Comparison of ENCODE assay signal across 26 cellular contexts in the genomic region with DNA sequence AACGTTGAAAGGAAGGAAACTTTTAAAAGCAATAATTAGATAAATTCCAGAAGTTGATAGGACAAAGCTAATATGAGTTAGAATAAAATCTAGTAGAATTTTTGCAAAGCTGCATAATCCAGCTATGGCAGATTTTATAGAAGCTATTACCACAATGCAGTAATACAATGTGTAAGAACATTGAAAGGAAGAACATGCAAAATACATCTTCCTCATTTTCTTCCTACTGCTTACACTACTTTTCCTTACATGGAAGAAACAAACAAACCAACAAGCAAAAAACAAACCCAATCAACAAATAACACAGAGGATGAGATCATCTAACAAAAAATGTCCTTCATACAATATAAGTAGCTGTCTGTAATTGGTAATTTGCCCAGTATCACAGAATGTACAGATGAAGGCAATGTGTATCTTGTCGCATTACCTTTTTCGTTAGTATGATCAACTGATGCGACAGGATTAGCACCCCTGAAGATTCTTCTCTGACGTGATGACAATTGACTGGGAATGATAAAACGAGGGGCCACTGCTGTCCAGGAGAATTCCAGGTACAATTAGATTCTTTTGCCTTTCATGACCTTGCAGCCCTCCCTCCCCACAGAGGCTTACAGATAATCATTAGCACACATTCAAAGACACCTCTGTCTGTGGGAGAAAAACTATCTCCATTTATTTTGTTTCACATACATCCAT.
"Had no signal": no experiment of that assay in that cellular context is flagged by ENCODE, and none has a peak within 500 bp of the region (broad histone marks: within the 10 kb centered on the region; RNA-seq: fewer than 3 reads in every experiment).

No MANE protein-coding gene starts in this region.

- H3K4me2 ChIP-seq: SK-N-SH had no signal

- FAIRE-seq: colon had no signal

- H3K9me2 ChIP-seq: SK-N-SH had no signal

- H3K4me3 ChIP-seq: SJCRH30 had no signal

- H3K27ac ChIP-seq: RWPE1, SJCRH30, VCaP had no signal

- H3K36me3 ChIP-seq: SJCRH30 had no signal

- ATAC-seq: activated CD8-positive, alpha-beta T cell treated with anti-CD3 and anti-CD28 coated beads for 36 hours; activated T-cell treated with anti-CD3 and anti-CD28 coated beads, Interleukin-2, amount 50 U/mL, for 72 hours; Panc1 had no signal

- H3K9me3 ChIP-seq: SJCRH30, SK-N-SH had no signal

- DNase-seq: activated CD4-positive, alpha-beta T cell treated with anti-CD3 and anti-CD28 coated beads, Interleukin-2, amount 50 U/mL, for 1 hour; activated CD4-positive, CD25-positive, alpha-beta regulatory T cell; activated CD8-positive, alpha-beta memory T cell treated with anti-CD3 and anti-CD28 coated beads, Interleukin-2, amount 50 U/mL, for 4 hours; activated CD8-positive, alpha-beta T cell treated with anti-CD3 and anti-CD28 coated beads for 36 hours; activated gamma-delta T cell treated with Interleukin-2 at 50 U/mL for 16 hours; activated naive CD4-positive, alpha-beta T cell treated with anti-CD3 and anti-CD28 coated beads, Interleukin-2, amount 10 ng/mL, durations not matched to agents 7 days and 5 days; activated naive CD8-positive, alpha-beta T cell treated with anti-CD3 and anti-CD28 coated beads for 36 hours; activated T-cell treated with anti-CD3 and anti-CD28 coated beads, Interleukin-2, amount 50 U/mL, for 72 hours; cerebellar nuclear complex; MM.1S; NCI-H1105; NCI-H1436; NCI-H1694 treated with DMSO at 0.1 percent for 48 hours; NCI-H2029 treated with DMSO at 0.1 percent for 48 hours; NCI-H524 treated with DMSO at 0.1 percent for 48 hours; NCI-H774; NK-92 treated with Interleukin-12 subunit alpha and Interleukin-12 subunit beta, amount 100 ng/mL, for 24 hours; OCI-M1; Right ventricle myocardium superior; SJCRH30; SK-N-SH; T-helper 1 cell had no signal

- H3K9ac ChIP-seq: SK-N-SH had no signal

- H3K27me3 ChIP-seq: SJCRH30 had no signal
